8 cellular contexts compared by ENCODE assay signal in genomic region chr17:28503420-28503819, GRCh38. TPM values are rescaled to one million over a fixed set of nuclear protein-coding genes. Genes with fewer than 3 reads are reported as not detected.
"Had no signal": no experiment of that assay in that cellular context is flagged by ENCODE, and none has a peak within 500 bp of the region (broad histone marks: within the 10 kb centered on the region; RNA-seq: fewer than 3 reads in every experiment).

No MANE protein-coding gene starts in this region.

- DNase-seq: H9, HCEC 1CT, HFFc6, IMR-90 had no signal

- ATAC-seq: GM23338, K562 had no signal

- H2AFZ ChIP-seq: GM23338 had no signal

- H3K4me3 ChIP-seq: GM23338, K562 had no signal

- H3K4me2 ChIP-seq: GM23338 had no signal

RNA-seq across cellular contexts. Expression of gene FOXN1, which starts 2.7 kb away (rescaled TPM):
- total RNA-seq: GM23338, H1, H9, HFFc6, HT-29, IMR-90, K562 had no signal

RNA-seq across cellular contexts. Expression of gene SLC13A2, which starts 30.0 kb away (rescaled TPM):
- total RNA-seq: GM23338, H1, H9, HT-29, IMR-90 had no signal
